Comparison of ENCODE assay signal across 21 cellular contexts in genomic region chr13:38952827-38953226, GRCh38. TPM values are rescaled to one million over a fixed set of nuclear protein-coding genes. Genes with fewer than 3 reads are reported as not detected.
A peak's percentile ranks its signal among the peaks of the same experiment; 100 is the strongest.
DNase-seq lines count a peak whose midpoint lies in the region; FAIRE-seq and TF ChIP-seq lines count a peak whose summit lies in the region.
"Had no signal": no experiment of that assay in that cellular context is flagged by ENCODE, and none has a peak within 500 bp of the region (broad histone marks: within the 10 kb centered on the region; RNA-seq: fewer than 3 reads in every experiment).

No MANE protein-coding gene starts in this region.

- FAIRE-seq in urothelium cell line (lab: Jason Lieb, UNC) = no peak

- no peak overlapping the region for H3K27ac ChIP-seq in RWPE1
- peak overlapping the region; percentile 58 for H3K27ac ChIP-seq in epithelial cell of prostate
- H3K27ac ChIP-seq: GM23248 had no signal

- TF ChIP-seq CTCF in RWPE1 (conservative IDR thresholded peaks at IDR 0.05; ENCODE audit: low read depth) = no peak

- DNase-seq in HT-29 (ENCODE audit: low spot score) (peak; percentile 65), RWPE1 (ENCODE audit: low spot score) (peak; percentile 62), epithelial cell of prostate (ENCODE audit: low read depth, low spot score) (no peak), urothelium cell line (ENCODE audit: low spot score) (peak; percentile 13), cortex of kidney (lab: John Stamatoyannopoulos, UW) (no peak), cerebellum (ENCODE audit: low spot score) (no peak)
- no peak for DNase-seq in effector CD8-positive, alpha-beta T cell (lab: John Stamatoyannopoulos, UW)
- DNase-seq: CD4-positive, CD25-positive, alpha-beta regulatory T cell; DMS79 treated with DMSO at 0.1 percent for 48 hours; GM23248; H9; KBM-7; NCI-H1092 treated with DMSO at 0.1 percent for 48 hours; NCI-H1436 treated with DMSO at 0.1 percent for 48 hours; NCI-H2029 treated with DMSO at 0.1 percent for 48 hours; NCI-H226; NCI-H510A treated with DMSO at 0.1 percent for 48 hours; NCI-H82; SIG-M5 had no signal

- POLR2A ChIA-PET in RWPE1 (lab: Yijun Ruan, JAX; ENCODE audit: low non-redundant PET) = no interaction called here

- CTCF ChIA-PET in RWPE1 (lab: Yijun Ruan, JAX) = interaction anchor here (0.6 kb wide), 1 partner anchor 163 kb away, joined by 4 read pairs; no protein-coding TSS in a partner anchor

RNA-seq across cellular contexts. Expression of gene STOML3, which starts 37.8 kb away (rescaled TPM):
- total RNA-seq in HT-29 (2014; rRNA removed; shearing (Covaris generic)) = not detected in 2 replicates
- total RNA-seq in cerebellum = 0.36 TPM
- total RNA-seq: CD4-positive, CD25-positive, alpha-beta regulatory T cell; GM23248; H9; HT1080; RPMI7951 had no signal

Comparison
In these comparisons a context has a peak if more than half of its experiments do, and no peak if none do; other contexts are left out.
1. DNase-seq: peak in HT-29 (single experiment), RWPE1 (single experiment) and urothelium cell line (single experiment); none in epithelial cell of prostate (single experiment), cortex of kidney (single experiment), effector CD8-positive, alpha-beta T cell (single experiment) and cerebellum (single experiment).